Comparison of ENCODE assay signal across 8 cellular contexts in genomic region chr7:75093352-75093751, GRCh38. TPM values are rescaled to one million over a fixed set of nuclear protein-coding genes. Genes with fewer than 3 reads are reported as not detected.
DNase-seq lines count a peak whose midpoint lies in the region; ATAC-seq and TF ChIP-seq lines count a peak whose summit lies in the region.
"Not testable (repeated sequence)": the region's sequence is repeated elsewhere in the genome, so short reads cannot be mapped to it uniquely, and the experiment has no call there.

No MANE protein-coding gene starts in this region.

- not testable (repeated sequence) for TF ChIP-seq POLR2A in body of pancreas (IDR thresholded peaks at IDR 0.05); testis (IDR thresholded peaks at IDR 0.05)

- intact Hi-C loops in Panc1 (cut with micrococcal nuclease; ENCODE audit: unreplicated experiment); body of pancreas (cut with DNase I); testis (cut with DNase I; ENCODE audit: low total_unique reads): not testable (repeated sequence)

- not testable (repeated sequence) for DNase-seq in Panc1 (ENCODE audit: low read depth, low spot score); body of pancreas; fibroblast of mammary gland (ENCODE audit: low read depth); testis
- DNase-seq in left kidney (ENCODE audit: low read depth, low spot score), result peak; percentile 21

- H3K4me1 ChIP-seq in BLaER1 treated with 17β-estradiol and CSF1 and Interleukin-3, amounts not matched to agents 10 nM and 100 nM; Panc1 (ENCODE audit: control insufficient read depth, insufficient read depth, low read length); body of pancreas; parathyroid adenoma; testis: not testable (repeated sequence)

- H3K27me3 ChIP-seq in BLaER1 treated with 17β-estradiol and CSF1 and Interleukin-3, amounts not matched to agents 10 nM and 100 nM; Panc1 (ENCODE audit: control insufficient read depth, insufficient read depth, low read length); body of pancreas; parathyroid adenoma (ENCODE audit: control insufficient read depth, insufficient read depth, low read length); testis: not testable (repeated sequence)

- peak overlapping the region; percentile 41 to 63 (median 56); a peak in 16 of 22 replicates for H3K4me2 ChIP-seq in BLaER1 treated with 17β-estradiol and CSF1 and Interleukin-3, amounts not matched to agents 10 nM and 100 nM
- H3K4me2 ChIP-seq in parathyroid adenoma (ENCODE audit: low read length), result peak overlapping the region; percentile 53

- CTCF ChIA-PET in Panc1 (lab: Charles Lee), result not testable (repeated sequence)

- H4K20me1 ChIP-seq in BLaER1 treated with 17β-estradiol and CSF1 and Interleukin-3, amounts not matched to agents 10 nM and 100 nM, result not testable (repeated sequence)

- TF ChIP-seq CTCF in Panc1 (IDR thresholded peaks at IDR 0.05); body of pancreas (IDR thresholded peaks at IDR 0.05); fibroblast of mammary gland (conservative IDR thresholded peaks at IDR 0.05; ENCODE audit: control insufficient read depth, insufficient read depth, low read depth, low read length); parathyroid adenoma (IDR thresholded peaks at IDR 0.05); testis (IDR thresholded peaks at IDR 0.05): not testable (repeated sequence)

- peak overlapping the region; percentile 66 for H2AFZ ChIP-seq in parathyroid adenoma

- in situ Hi-C loops in Panc1 (cut with HindIII; ENCODE audit: low pct_unique_long_range_greater_than_20kb, low sequenced_read_pairs), result not testable (repeated sequence)

- POLR2A ChIA-PET in Panc1 (lab: Charles Lee), result not testable (repeated sequence)

- WGBS in body of pancreas, 2 donors, result 7 to 10% methylated on average over 8 to 9 of the region's 10 CpGs
- 1 to 4% methylated on average over 8 to 9 of the region's 10 CpGs for WGBS in testis, 2 donors

- H3K27ac ChIP-seq in BLaER1 treated with 17β-estradiol and CSF1 and Interleukin-3, amounts not matched to agents 10 nM and 100 nM, result peak overlapping the region in 9 of 11 experiments; percentile 56 to 78 (median 66); a peak in 19 of 22 replicates
- H3K27ac ChIP-seq in Panc1 (ENCODE audit: low read length), result 0 out of 2 replicates have a peak overlapping the region, but pooled peaks have one; percentile 48
- peak overlapping the region; percentile 71 to 96 (median 78) for H3K27ac ChIP-seq in body of pancreas
- H3K27ac ChIP-seq in parathyroid adenoma, result peak overlapping the region; percentile 82
- H3K27ac ChIP-seq in testis, result peak overlapping the region; percentile 52 to 75

- TSS peak; percentile 84 for BruUV-seq in Panc1 (replicated peaks; lab: Mats Ljungman, UMichigan)

- H3K36me3 ChIP-seq in BLaER1 treated with 17β-estradiol and CSF1 and Interleukin-3, amounts not matched to agents 10 nM and 100 nM; Panc1 (ENCODE audit: control insufficient read depth, insufficient read depth, low read length); body of pancreas (replicated peaks in 1 of 2; ENCODE audit: insufficient read depth in 1 of 2, low read depth in 2 of 2); parathyroid adenoma (ENCODE audit: control insufficient read depth, insufficient read depth, low read length); testis (ENCODE audit: low read depth, missing control alignments): not testable (repeated sequence)

- ATAC-seq in HG03432 (IDR thresholded peaks at IDR 0.05; ENCODE audit: unreplicated experiment), result peak; percentile 0
- ATAC-seq in Panc1, result peak; percentile 22
- ATAC-seq in body of pancreas, result not testable (repeated sequence)

- H3K4me3 ChIP-seq in BLaER1 treated with 17β-estradiol and CSF1 and Interleukin-3, amounts not matched to agents 10 nM and 100 nM, result peak overlapping the region in 9 of 10 experiments; percentile 29 to 63 (median 48); a peak in 14 of 20 replicates
- H3K4me3 ChIP-seq in Panc1 (ENCODE audit: low read depth in 2 of 2, low read length in 2 of 2) (peak overlapping the region; percentile 37 to 60), fibroblast of mammary gland (ENCODE audit: control insufficient read depth, low read depth, low read length) (peak overlapping the region; percentile 42), parathyroid adenoma (ENCODE audit: low read depth, low read length) (peak overlapping the region; percentile 39), testis (peak overlapping the region in 1 of 2 donors; percentile 18)
- not testable (repeated sequence) for H3K4me3 ChIP-seq in body of pancreas

- not testable (repeated sequence) for H3K9me3 ChIP-seq in BLaER1 treated with 17β-estradiol and CSF1 and Interleukin-3, amounts not matched to agents 10 nM and 100 nM (replicated peaks in 1 of 11); Panc1 (ENCODE audit: control insufficient read depth, insufficient read depth, low read depth, low read length); body of pancreas; parathyroid adenoma (ENCODE audit: control insufficient read depth, low read length); testis

- H3K79me2 ChIP-seq in parathyroid adenoma, result not testable (repeated sequence)

- H3K9ac ChIP-seq in BLaER1 treated with 17β-estradiol and CSF1 and Interleukin-3, amounts not matched to agents 10 nM and 100 nM, result peak overlapping the region in 9 of 11 experiments; percentile 47 to 77 (median 63); a peak in 15 of 22 replicates
- not testable (repeated sequence) for H3K9ac ChIP-seq in parathyroid adenoma

RNA-seq across cellular contexts. Expression of gene GTF2IRD2B, which starts 1.0 kb away (rescaled TPM):
- 44.0 TPM for total RNA-seq in Panc1 (2021; ENCODE audit: unreplicated experiment)
- polyA plus RNA-seq in Panc1 (2012; ENCODE audit: insufficient read length), result 37.3 TPM
- 100 to 1,000 TPM in 1 of 2 donors, 10 to 100 TPM in 1; 41.5 to 103 TPM for total RNA-seq in body of pancreas
- total RNA-seq in testis, result 10 to 100 TPM; 44.4 to 63.1 TPM
- polyA plus RNA-seq in testis (ENCODE audit: insufficient read depth, low read depth, low replicate concordance), result 19.9 TPM

RNA-seq across cellular contexts. Expression of gene RCC1L, which starts 19.8 kb away (rescaled TPM):
- total RNA-seq in Panc1 (2021; ENCODE audit: unreplicated experiment) (82.0 TPM), body of pancreas (10 to 100 TPM; 17.9 to 30.7 TPM), testis (10 to 100 TPM; 48.7 to 54.3 TPM)
- 78.0 TPM for polyA plus RNA-seq in Panc1 (2012; ENCODE audit: insufficient read length)
- polyA plus RNA-seq in testis (ENCODE audit: insufficient read depth, low read depth, low replicate concordance), result 35.1 TPM
